In genomic region chr4:26131711-26132110, GRCh38 we compare ENCODE assay signal across 11 cellular contexts.
DNase-seq lines count a peak whose midpoint lies in the region; ATAC-seq and TF ChIP-seq lines count a peak whose summit lies in the region.
"Had no signal": no experiment of that assay in that cellular context is flagged by ENCODE, and none has a peak within 500 bp of the region (broad histone marks: within the 10 kb centered on the region; RNA-seq: fewer than 3 reads in every experiment).

No MANE protein-coding gene starts in this region.

- peak; percentile 53 for ATAC-seq in GM18511 (IDR thresholded peaks at IDR 0.05; ENCODE audit: unreplicated experiment)
- ATAC-seq in GM21528 (IDR thresholded peaks at IDR 0.05; ENCODE audit: low FRiP score, unreplicated experiment), result peak; percentile 42
- peak; percentile 33 for ATAC-seq in HG03558 (IDR thresholded peaks at IDR 0.05; ENCODE audit: extremely low read depth, unreplicated experiment)

- WGBS in adrenal gland, 4 donors, result 69 to 80% (median 76%) methylated on average over 6 of the region's 6 CpGs

- peak overlapping the region; percentile 44 to 74 (median 62) for H3K4me3 Mint-ChIP-seq in immature natural killer cell

- no peaks in the 10 kb centered on the region for H3K4me1 ChIP-seq in adrenal gland (replicated peaks in 1 of 2)

- peaks cover 28 to 39% of the 10 kb centered on the region in 2 donors for H3K4me1 Mint-ChIP-seq in immature natural killer cell

- H3K27ac ChIP-seq in RWPE1 (no peak overlapping the region), adrenal gland (no peak overlapping the region)
- H3K27ac ChIP-seq: cardiac muscle cell had no signal

- intact Hi-C loops in adrenal gland (cut with DNase I), result no loop called here

- H3K27me3 Mint-ChIP-seq in immature natural killer cell (ENCODE audit: low read depth in 3 of 3), result peaks cover 15 to 22% (median 20%) of the 10 kb centered on the region in 3 donors

- peaks cover 0 to 6% (median 0%) of the 10 kb centered on the region in 3 donors for H3K36me3 Mint-ChIP-seq in immature natural killer cell

- no peaks in the 10 kb centered on the region for H3K9me3 ChIP-seq in adrenal gland (replicated peaks in 1 of 3)

- CTCF ChIA-PET in RWPE1 (lab: Yijun Ruan, JAX), result no interaction called here

- H3K27me3 ChIP-seq in adrenal gland, result no peaks in the 10 kb centered on the region
- H3K27me3 ChIP-seq: cardiac muscle cell had no signal

- peaks cover 0 to 10% (median 2%) of the 10 kb centered on the region in 6 donors for H3K9me3 Mint-ChIP-seq in immature natural killer cell

- H3K4me3 ChIP-seq in adrenal gland, result no peak overlapping the region
- H3K4me3 ChIP-seq: cardiac muscle cell had no signal

- no peaks in the 10 kb centered on the region for H3K36me3 ChIP-seq in adrenal gland (replicated peaks in 1 of 2)
- H3K36me3 ChIP-seq: cardiac muscle cell had no signal

- TF ChIP-seq CTCF in RWPE1 (conservative IDR thresholded peaks at IDR 0.05; ENCODE audit: low read depth) (no peak), adrenal gland (IDR thresholded peaks at IDR 0.05) (no peak)

- POLR2A ChIA-PET in RWPE1 (lab: Yijun Ruan, JAX; ENCODE audit: low non-redundant PET), result no interaction called here

- peak; percentile 63 to 70 (median 67) for DNase-seq in immature natural killer cell
- no peak for DNase-seq in DMS153 treated with DMSO at 0.1 percent for 48 hours (lab: John Stamatoyannopoulos, UW; ENCODE audit: unreplicated experiment)
- DNase-seq in RWPE1 (ENCODE audit: low spot score), result no peak
- DNase-seq in adrenal gland, result no peak
- no peak for DNase-seq in NCI-H748 treated with DMSO at 0.1 percent for 48 hours (lab: John Stamatoyannopoulos, UW)
- DNase-seq: EL, NCI-H524 had no signal

- peak overlapping the region; percentile 4 to 89 (median 56) for H3K27ac Mint-ChIP-seq in immature natural killer cell

- no peak for TF ChIP-seq POLR2A in adrenal gland (IDR thresholded peaks at IDR 0.05)

Comparison
In these comparisons a context has a peak if more than half of its experiments do, and no peak if none do; other contexts are left out.
1. DNase-seq: peak in immature natural killer cell (3 of 3); none in DMS153 treated with DMSO at 0.1 percent for 48 hours (single experiment), RWPE1 (single experiment), adrenal gland (0 of 7) and NCI-H748 treated with DMSO at 0.1 percent for 48 hours (single experiment).
2. Peak in every context shown above with its lines, with median percentiles within 50 percentile points of each other: ATAC-seq.